26 cellular contexts compared by ENCODE assay signal in genomic region chr18:55076643-55077218, GRCh38.
"Had no signal": no experiment of that assay in that cellular context is flagged by ENCODE, and none has a peak within 500 bp of the region (broad histone marks: within the 10 kb centered on the region; RNA-seq: fewer than 3 reads in every experiment).

No MANE protein-coding gene starts in this region.

- ATAC-seq: activated CD4-positive, alpha-beta T cell treated with anti-CD3 and anti-CD28 coated beads for 36 hours; activated CD8-positive, alpha-beta T cell treated with anti-CD3 and anti-CD28 coated beads for 36 hours had no signal

- H3K4me3 ChIP-seq: Peyer's patch, SJCRH30 had no signal

- DNase-seq: activated CD4-positive, alpha-beta T cell treated with anti-CD3 and anti-CD28 coated beads for 36 hours; activated CD8-positive, alpha-beta memory T cell treated with anti-CD3 and anti-CD28 coated beads, Interleukin-2, amount 50 U/mL, for 4 hours; activated CD8-positive, alpha-beta T cell treated with anti-CD3 and anti-CD28 coated beads for 36 hours; activated effector memory CD4-positive, alpha-beta T cell treated with Interleukin-2 at 50 U/mL for 16 hours; activated naive CD4-positive, alpha-beta T cell; brain microvascular endothelial cell; cerebellar nuclear complex; MV-4-11; NCI-H1092 treated with DMSO at 0.1 percent for 48 hours; NCI-H1417 treated with DMSO at 0.1 percent for 48 hours; NCI-H1694; NCI-H2029; NCI-H2107; NCI-H2171 treated with DMSO at 0.1 percent for 48 hours; NCI-H345; NCI-H510A; NCI-H526 treated with DMSO at 0.1 percent for 48 hours; NCI-H82; NK-92 treated with Interleukin-12 subunit alpha and Interleukin-12 subunit beta, amount 100 ng/mL, for 24 hours; OCI-M1; Peyer's patch; Right ventricle myocardium superior; SJCRH30; SK-N-SH; T-helper 1 cell; WERI-Rb-1 had no signal
